ENCODE assay signal across 10 cellular contexts in genomic region chr5:158074597-158074991, GRCh38.
"Had no signal": no experiment of that assay in that cellular context is flagged by ENCODE, and none has a peak within 500 bp of the region (broad histone marks: within the 10 kb centered on the region; RNA-seq: fewer than 3 reads in every experiment).

No MANE protein-coding gene starts in this region.

- H3K27ac ChIP-seq: hepatocyte had no signal

- H3K36me3 ChIP-seq: transverse colon had no signal

- H3K4me3 ChIP-seq: hepatocyte had no signal

- H3K4me1 Mint-ChIP-seq: activated CD4-positive, alpha-beta memory T cell treated with anti-CD3 and anti-CD28 coated beads, Interleukin-2, amount 10 ng/mL, durations not matched to agents 7 days and 5 days; activated CD4-positive, alpha-beta T cell treated with anti-CD3 and anti-CD28 coated beads, Interleukin-2, amount 10 ng/mL, durations not matched to agents 7 days and 5 days had no signal

- H3K27me3 ChIP-seq: hepatocyte, testis, transverse colon had no signal

- H3K79me2 ChIP-seq: hepatocyte had no signal

- H3K9me3 ChIP-seq: testis, transverse colon had no signal

- H3K9me3 Mint-ChIP-seq: activated CD4-positive, alpha-beta memory T cell treated with anti-CD3 and anti-CD28 coated beads, Interleukin-2, amount 10 ng/mL, durations not matched to agents 7 days and 5 days; activated CD4-positive, alpha-beta T cell treated with anti-CD3 and anti-CD28 coated beads, Interleukin-2, amount 10 ng/mL, durations not matched to agents 7 days and 5 days; activated naive CD4-positive, alpha-beta T cell treated with anti-CD3 and anti-CD28 coated beads, Interleukin-2, amount 50 U/mL, for 24 hours; activated naive CD8-positive, alpha-beta T cell treated with anti-CD3 and anti-CD28 coated beads, Interleukin-2, amount 50 U/mL, for 24 hours; activated T-cell treated with anti-CD3 and anti-CD28 coated beads, Interleukin-2, amount 50 U/mL, for 24 hours; natural killer cell had no signal

- H3K27ac Mint-ChIP-seq: activated CD4-positive, alpha-beta memory T cell treated with anti-CD3 and anti-CD28 coated beads, Interleukin-2, amount 10 ng/mL, durations not matched to agents 7 days and 5 days; activated CD4-positive, alpha-beta T cell treated with anti-CD3 and anti-CD28 coated beads, Interleukin-2, amount 10 ng/mL, durations not matched to agents 7 days and 5 days; activated naive CD4-positive, alpha-beta T cell treated with anti-CD3 and anti-CD28 coated beads, Interleukin-2, amount 50 U/mL, for 24 hours; activated naive CD8-positive, alpha-beta T cell treated with anti-CD3 and anti-CD28 coated beads, Interleukin-2, amount 50 U/mL, for 24 hours; activated T-cell treated with anti-CD3 and anti-CD28 coated beads, Interleukin-2, amount 50 U/mL, for 24 hours; natural killer cell; T-helper 17 cell had no signal

- H3K4me3 Mint-ChIP-seq: activated CD4-positive, alpha-beta memory T cell treated with anti-CD3 and anti-CD28 coated beads, Interleukin-2, amount 10 ng/mL, durations not matched to agents 7 days and 5 days; activated CD4-positive, alpha-beta T cell treated with anti-CD3 and anti-CD28 coated beads, Interleukin-2, amount 10 ng/mL, durations not matched to agents 7 days and 5 days; activated naive CD4-positive, alpha-beta T cell treated with anti-CD3 and anti-CD28 coated beads, Interleukin-2, amount 50 U/mL, for 24 hours; activated naive CD8-positive, alpha-beta T cell treated with anti-CD3 and anti-CD28 coated beads, Interleukin-2, amount 50 U/mL, for 24 hours; activated T-cell treated with anti-CD3 and anti-CD28 coated beads, Interleukin-2, amount 50 U/mL, for 24 hours; natural killer cell; T-helper 17 cell had no signal

- H2AFZ ChIP-seq: hepatocyte had no signal

- H3K36me3 Mint-ChIP-seq: activated naive CD4-positive, alpha-beta T cell treated with anti-CD3 and anti-CD28 coated beads, Interleukin-2, amount 50 U/mL, for 24 hours; natural killer cell had no signal
